In genomic region chr15:40957581-40958051, GRCh38 we compare ENCODE assay signal across 13 cellular contexts. TPM values are rescaled to one million over a fixed set of nuclear protein-coding genes. Genes with fewer than 3 reads are reported as not detected.
A peak's percentile ranks its signal among the peaks of the same experiment; 100 is the strongest.
DNase-seq lines count a peak whose midpoint lies in the region; ATAC-seq and TF ChIP-seq lines count a peak whose summit lies in the region.
"Had no signal": no experiment of that assay in that cellular context is flagged by ENCODE, and none has a peak within 500 bp of the region (broad histone marks: within the 10 kb centered on the region; RNA-seq: fewer than 3 reads in every experiment).

No MANE protein-coding gene starts in this region.

- DNase-seq in C1 segment of cervical spinal cord (lab: John Stamatoyannopoulos, UW) (peak in 9 of 14 donors; percentile 29 to 79 (median 47)), NCI-H2029 (lab: John Stamatoyannopoulos, UW) (peak; percentile 84), breast epithelium (ENCODE audit: low spot score in 2 of 2) (peak; percentile 61 to 85), neural crest cell (ENCODE audit: low read depth, low spot score) (no peak), SIG-M5 treated with dmso at 0.1 percent for 504 hours (lab: John Stamatoyannopoulos, UW; ENCODE audit: unreplicated experiment) (no peak), inferior parietal cortex (ENCODE audit: extremely low spot score) (no peak)
- DNase-seq: effector memory CD4-positive, alpha-beta T cell; NCI-H526 treated with DMSO at 0.1 percent for 48 hours had no signal

- H3K27ac ChIP-seq in breast epithelium, result peak overlapping the region; percentile 40 to 55
- H3K27ac ChIP-seq: skin epidermis had no signal

- intact Hi-C loops in breast epithelium (cut with DNase I; ENCODE audit: low total_unique reads), result no loop called here

- H3K4me3 ChIP-seq in breast epithelium, result no peak overlapping the region
- H3K4me3 ChIP-seq: skin epidermis had no signal

- H3K27ac Mint-ChIP-seq in neural crest cell (ENCODE audit: unreplicated experiment), result no peak overlapping the region
- H3K27ac Mint-ChIP-seq: activated T-helper 2 cell treated with anti-CD3 and anti-CD28 coated beads, Interferon-gamma antibody, Interleukin-2, Interleukin-4, amounts not matched to agents 10 μg/mL and 5 μg/mL and 100 μg/mL, durations not matched to agents 14 hours and 24 hours and 36 hours; stimulated activated naive CD8-positive, alpha-beta T cell treated with anti-CD3 and anti-CD28 coated beads, Interleukin-15, Interleukin-2, amounts not matched to agents 100 ng/mL and 50 ng/mL, for 24 hours had no signal

- TF ChIP-seq CTCF in breast epithelium (IDR thresholded peaks at IDR 0.05) (no peak), neural crest cell (conservative IDR thresholded peaks at IDR 0.05) (no peak)

- no peak for TF ChIP-seq POLR2A in breast epithelium (IDR thresholded peaks at IDR 0.05)

- H3K4me1 ChIP-seq in breast epithelium, result no peaks in the 10 kb centered on the region

- H3K27me3 Mint-ChIP-seq in neural crest cell (ENCODE audit: low read depth), result peaks cover 8% of the 10 kb centered on the region
- H3K27me3 Mint-ChIP-seq: stimulated activated naive CD8-positive, alpha-beta T cell treated with anti-CD3 and anti-CD28 coated beads, Interleukin-15, Interleukin-2, amounts not matched to agents 100 ng/mL and 50 ng/mL, for 24 hours had no signal

- no peaks in the 10 kb centered on the region for H3K27me3 ChIP-seq in breast epithelium

- H3K4me3 Mint-ChIP-seq in neural crest cell, result peak overlapping the region; percentile 31
- H3K4me3 Mint-ChIP-seq: stimulated activated naive CD8-positive, alpha-beta T cell treated with anti-CD3 and anti-CD28 coated beads, Interleukin-15, Interleukin-2, amounts not matched to agents 100 ng/mL and 50 ng/mL, for 24 hours had no signal

- no peaks in the 10 kb centered on the region for H3K9me3 Mint-ChIP-seq in neural crest cell
- H3K9me3 Mint-ChIP-seq: activated T-helper 2 cell treated with anti-CD3 and anti-CD28 coated beads, Interferon-gamma antibody, Interleukin-2, Interleukin-4, amounts not matched to agents 10 μg/mL and 5 μg/mL and 100 μg/mL, durations not matched to agents 14 hours and 24 hours and 36 hours; stimulated activated naive CD8-positive, alpha-beta T cell treated with anti-CD3 and anti-CD28 coated beads, Interleukin-15, Interleukin-2, amounts not matched to agents 100 ng/mL and 50 ng/mL, for 24 hours had no signal

- H3K4me1 Mint-ChIP-seq in neural crest cell, result peaks cover 33% of the 10 kb centered on the region

- no peaks in the 10 kb centered on the region for H3K36me3 Mint-ChIP-seq in neural crest cell (ENCODE audit: low read depth)

- no peaks in the 10 kb centered on the region for H3K36me3 ChIP-seq in breast epithelium

- H3K9me3 ChIP-seq in breast epithelium, result no peaks in the 10 kb centered on the region

- ATAC-seq in GM19395 (IDR thresholded peaks at IDR 0.05; ENCODE audit: unreplicated experiment) (no peak), HG02763 (IDR thresholded peaks at IDR 0.05; ENCODE audit: unreplicated experiment) (no peak)

RNA-seq across cellular contexts. Expression of gene CHAC1, which starts 4.3 kb away (rescaled TPM):
- total RNA-seq in breast epithelium (10 to 100 TPM in 1 of 3 donors, 1 to 10 TPM in 1, under 1 TPM in 1; 0.32 to 11.9 (median 2.9) TPM), neural crest cell (6.7 and 6.8 TPM in 2 replicates)

RNA-seq across cellular contexts. Expression of gene DLL4, which starts 28.5 kb away (rescaled TPM):
- total RNA-seq in breast epithelium, result 10 to 100 TPM in 1 of 3 donors, 1 to 10 TPM in 2; 3.5 to 10.5 (median 5.0) TPM
- 1.7 and 2.0 TPM in 2 replicates for total RNA-seq in neural crest cell

Comparison
In these comparisons a context has a peak if more than half of its experiments do, and no peak if none do; other contexts are left out.
1. DNase-seq: peak in C1 segment of cervical spinal cord (9 of 14), NCI-H2029 (single experiment) and breast epithelium (2 of 2); none in neural crest cell (single experiment), SIG-M5 treated with dmso at 0.1 percent for 504 hours (single experiment) and inferior parietal cortex (single experiment).